In genomic region chr9:121121582-121122087, GRCh38 we compare ENCODE assay signal across 8 cellular contexts. TPM values are rescaled to one million over a fixed set of nuclear protein-coding genes. Genes with fewer than 3 reads are reported as not detected.
DNase-seq lines count a peak whose midpoint lies in the region; ATAC-seq and TF ChIP-seq lines count a peak whose summit lies in the region.

No MANE protein-coding gene starts in this region.

- no peaks in the 10 kb centered on the region for H4K20me1 ChIP-seq in PC-3 (ENCODE audit: low read length)

- H3K4me1 ChIP-seq in PC-3 (ENCODE audit: insufficient read depth, low read length) (peaks cover 14% of the 10 kb centered on the region), esophagus muscularis mucosa (peaks cover 7 to 23% (median 13%) of the 10 kb centered on the region in 4 donors)

- H3K27ac ChIP-seq in PC-3 (ENCODE audit: low read length) = peak overlapping the region; percentile 26
- peak overlapping the region; percentile 62 to 78 (median 66) for H3K27ac ChIP-seq in esophagus muscularis mucosa (replicated peaks in 1 of 4)

- H3K36me3 Mint-ChIP-seq in activated T-cell treated with anti-CD3 and anti-CD28 coated beads, Interleukin-2, amount 50 U/mL, for 4 hours (ENCODE audit: insufficient read depth) = peaks cover 24% of the 10 kb centered on the region

- H3K9ac ChIP-seq in PC-3 (ENCODE audit: low read length) = peak overlapping the region; percentile 46

- POLR2A ChIA-PET in PC-3 (lab: Charles Lee; ENCODE audit: unreplicated experiment) = interaction anchor here (0.5 kb wide), 1 partner anchor 51 kb away, joined by 3 read pairs; no protein-coding TSS in a partner anchor

- H2AFZ ChIP-seq in PC-3 (ENCODE audit: low read length) = peak overlapping the region; percentile 80

- H3K9me3 Mint-ChIP-seq in activated T-cell treated with anti-CD3 and anti-CD28 coated beads, Interleukin-2, amount 50 U/mL, for 4 hours = no peaks in the 10 kb centered on the region

- H3K9me2 ChIP-seq in PC-3 (replicated peaks; ENCODE audit: low read length) = no peaks in the 10 kb centered on the region

- H3K36me3 ChIP-seq in PC-3 (ENCODE audit: low read depth, low read length) (no peaks in the 10 kb centered on the region), esophagus muscularis mucosa (peaks cover 0 to 11% (median 4%) of the 10 kb centered on the region in 4 donors)

- no peak for TF ChIP-seq POLR2A in esophagus muscularis mucosa (IDR thresholded peaks at IDR 0.05; ENCODE audit: low read depth)

- no peaks in the 10 kb centered on the region for H3K9me3 ChIP-seq in PC-3 (ENCODE audit: low read length)
- no peaks in the 10 kb centered on the region for H3K9me3 ChIP-seq in esophagus muscularis mucosa

- H3K79me2 ChIP-seq in PC-3 (ENCODE audit: low read length) = peaks cover 7% of the 10 kb centered on the region; the same call in 1 of the 2 replicates

- ATAC-seq in GM19455 (IDR thresholded peaks at IDR 0.05; ENCODE audit: unreplicated experiment) (peak; percentile 98), PC-3 (peak; percentile 100)
- peak; percentile 100 for ATAC-seq in activated T-cell treated with anti-CD3 and anti-CD28 coated beads, Interleukin-2, amount 50 U/mL, for 4 hours

- H3K4me3 Mint-ChIP-seq in activated T-cell treated with anti-CD3 and anti-CD28 coated beads, Interleukin-2, amount 50 U/mL, for 4 hours = peak overlapping the region; percentile 79

- DNase-seq in CMK (ENCODE audit: low read depth) = peak; percentile 76
- peak; percentile 95 for DNase-seq in HK-2 (ENCODE audit: unreplicated experiment)
- peak; percentile 91 for DNase-seq in PC-3
- DNase-seq in activated T-cell treated with anti-CD3 and anti-CD28 coated beads, Interleukin-2, amount 50 U/mL, for 4 hours = peak; percentile 92
- DNase-seq in esophagus muscularis mucosa (ENCODE audit: extremely low spot score) = peak; percentile 99
- DNase-seq in myocyte (ENCODE audit: low read depth) = peak; percentile 96
- DNase-seq in stimulated activated CD8-positive, alpha-beta memory T cell treated with anti-CD3 and anti-CD28 coated beads, Interleukin-7, amount 100 ng/mL, for 4 hours (ENCODE audit: low read depth in 2 of 2) = peak; percentile 92 to 93

- intact Hi-C loops in PC-3 (cut with micrococcal nuclease) = loop anchor here (2.0 kb wide), 1 partner anchor 35 kb away; no protein-coding TSS in a partner anchor
- intact Hi-C loops in esophagus muscularis mucosa (cut with DNase I) = loop anchor here (5.0 kb wide), 1 partner anchor 44 kb away; no protein-coding TSS in a partner anchor

- CTCF ChIA-PET in PC-3 (lab: Charles Lee) = interaction anchor here (0.8 to 1.2 kb wide), 2 partner anchors 17 to 140 kb away, joined by 3 to 4 read pairs; no protein-coding TSS in a partner anchor

- H3K4me3 ChIP-seq in PC-3 (ENCODE audit: low read length) (peak overlapping the region; percentile 72), esophagus muscularis mucosa (peak overlapping the region; percentile 44 to 55 (median 49))

- no TSS peak for BruUV-seq in PC-3 (replicated peaks; lab: Mats Ljungman, UMichigan)

- no peak for TF ChIP-seq EP300 in esophagus muscularis mucosa (IDR thresholded peaks at IDR 0.05)

- H3K4me1 Mint-ChIP-seq in activated T-cell treated with anti-CD3 and anti-CD28 coated beads, Interleukin-2, amount 50 U/mL, for 4 hours (ENCODE audit: low read depth) = peaks cover 52% of the 10 kb centered on the region

- TF ChIP-seq CTCF in PC-3 (conservative IDR thresholded peaks at IDR 0.05; ENCODE audit: low read depth, low read length) = no peak
- peak; percentile 35 to 57 (median 47) for TF ChIP-seq CTCF in esophagus muscularis mucosa (IDR thresholded peaks at IDR 0.05)

- WGBS in esophagus muscularis mucosa = 2% methylated on average over 17 of the region's 17 CpGs

- no peaks in the 10 kb centered on the region for H3F3A ChIP-seq in PC-3 (ENCODE audit: low read length, unreplicated experiment)

- H3K27me3 Mint-ChIP-seq in activated T-cell treated with anti-CD3 and anti-CD28 coated beads, Interleukin-2, amount 50 U/mL, for 4 hours (ENCODE audit: low read depth) = no peaks in the 10 kb centered on the region

- H3K27me3 ChIP-seq in PC-3 (ENCODE audit: low read length) (no peaks in the 10 kb centered on the region), esophagus muscularis mucosa (no peaks in the 10 kb centered on the region)

- peak overlapping the region; percentile 88 for H3K4me2 ChIP-seq in PC-3 (ENCODE audit: low read length)

RNA-seq across cellular contexts. Expression of gene CNTRL, which starts 46.9 kb away (rescaled TPM):
- total RNA-seq in PC-3 (2014; rRNA removed) = 6.0 and 7.9 TPM in 2 replicates
- 10 to 100 TPM; 45.4 to 48.6 (median 46.5) TPM for total RNA-seq in activated T-cell treated with anti-CD3 and anti-CD28 coated beads, Interleukin-2, amount 50 U/mL, for 4 hours
- total RNA-seq in esophagus muscularis mucosa = 10 to 100 TPM in 2 of 4 donors, 1 to 10 TPM in 2; 7.8 to 14.1 (median 11.2) TPM
- total RNA-seq in myocyte = 3.5 and 8.4 TPM in 2 replicates
- polyA plus RNA-seq in myocyte (2012) = 1.5 TPM

Comparison
In these comparisons a context has a peak if more than half of its experiments do, and no peak if none do; other contexts are left out.
1. Peak in every context shown above with its lines: DNase-seq, ATAC-seq, H3K4me3 ChIP-seq and H3K27ac ChIP-seq.